Comparison of ENCODE assay signal across 1 cellular context in genomic region chr19:944171-944567, GRCh38.
TF ChIP-seq lines count a peak whose summit lies in the region.

No MANE protein-coding gene starts in this region.

TF ChIP-seq in GM12878, 131 proteins besides CTCF, POLR2A, EP300 and RAD21:
- peak; percentile 85 for TF ChIP-seq ZBTB33 (IDR thresholded peaks at IDR 0.05)
- TF ChIP-seq EGR1 (IDR thresholded peaks at IDR 0.05; ENCODE audit: borderline replicate concordance in 1 of 2, low read depth in 2 of 2, low read length in 2 of 2): peak in 1 of 2 experiments; percentile 45; a peak in 1 of 3 replicates
- TF ChIP-seq, protein P1, sequence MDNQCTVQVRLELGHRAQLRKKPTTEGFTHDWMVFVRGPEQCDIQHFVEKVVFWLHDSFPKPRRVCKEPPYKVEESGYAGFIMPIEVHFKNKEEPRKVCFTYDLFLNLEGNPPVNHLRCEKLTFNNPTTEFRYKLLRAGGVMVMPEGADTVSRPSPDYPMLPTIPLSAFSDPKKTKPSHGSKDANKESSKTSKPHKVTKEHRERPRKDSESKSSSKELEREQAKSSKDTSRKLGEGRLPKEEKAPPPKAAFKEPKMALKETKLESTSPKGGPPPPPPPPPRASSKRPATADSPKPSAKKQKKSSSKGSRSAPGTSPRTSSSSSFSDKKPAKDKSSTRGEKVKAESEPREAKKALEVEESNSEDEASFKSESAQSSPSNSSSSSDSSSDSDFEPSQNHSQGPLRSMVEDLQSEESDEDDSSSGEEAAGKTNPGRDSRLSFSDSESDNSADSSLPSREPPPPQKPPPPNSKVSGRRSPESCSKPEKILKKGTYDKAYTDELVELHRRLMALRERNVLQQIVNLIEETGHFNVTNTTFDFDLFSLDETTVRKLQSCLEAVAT (IDR thresholded peaks at IDR 0.05): peak; percentile 91
- TF ChIP-seq CUX1 (IDR thresholded peaks at IDR 0.05; ENCODE audit: insufficient replicate concordance, low read depth, low read length): no peak
